Comparison of ENCODE assay signal across 1 cellular context in the genomic region with DNA sequence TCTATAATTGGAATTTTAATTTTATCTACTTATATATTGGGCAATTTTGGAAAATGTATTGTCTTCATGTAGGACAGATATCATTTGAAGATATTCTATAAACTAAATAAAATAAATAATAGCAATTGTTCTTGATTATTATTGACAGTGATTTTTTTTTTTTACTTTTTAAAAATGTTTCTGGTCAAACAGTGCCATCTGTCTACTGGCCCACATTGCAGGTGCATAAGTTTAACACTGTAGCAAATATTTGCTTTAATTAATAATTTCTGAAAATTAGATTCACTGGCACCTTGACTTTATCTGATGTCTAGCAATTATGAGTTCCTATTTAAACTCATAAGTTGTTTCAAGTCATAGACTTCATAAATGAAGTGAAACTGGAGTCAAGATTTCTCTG.
TF ChIP-seq lines count a peak whose summit lies in the region.

No MANE protein-coding gene starts in this region.

TF ChIP-seq in H1, 55 proteins besides CTCF, POLR2A, EP300 and RAD21 (continued from another document):
- no peak for TF ChIP-seq POLR2AphosphoS5 (IDR thresholded peaks at IDR 0.05; ENCODE audit: low read depth, low read length)
- TF ChIP-seq KDM5A (IDR thresholded peaks at IDR 0.05; ENCODE audit: low read length): no peak
- no peak for TF ChIP-seq KDM1A (IDR thresholded peaks at IDR 0.05; ENCODE audit: borderline replicate concordance, low read length)
- no peak for TF ChIP-seq TCF12 (IDR thresholded peaks at IDR 0.05; ENCODE audit: low read depth, low read length)
- TF ChIP-seq BCL11A (IDR thresholded peaks at IDR 0.05; ENCODE audit: low read depth in 2 of 2, low read length in 2 of 2): no peak
- no peak for TF ChIP-seq SP4 (IDR thresholded peaks at IDR 0.05; ENCODE audit: low read length)
- TF ChIP-seq TBP (IDR thresholded peaks at IDR 0.05; ENCODE audit: low read depth, low read length): no peak
- TF ChIP-seq CEBPB (IDR thresholded peaks at IDR 0.05; ENCODE audit: low read depth, low read length): no peak
- no peak for TF ChIP-seq KDM4A (IDR thresholded peaks at IDR 0.05; ENCODE audit: low read depth, low read length, severe bottlenecking)
- no peak for TF ChIP-seq RFX5 (IDR thresholded peaks at IDR 0.05; ENCODE audit: borderline replicate concordance, low read depth, low read length)
- TF ChIP-seq ZNF274 (IDR thresholded peaks at IDR 0.05; ENCODE audit: borderline replicate concordance, extremely low read depth, low read length): no peak
- TF ChIP-seq, protein P1, sequence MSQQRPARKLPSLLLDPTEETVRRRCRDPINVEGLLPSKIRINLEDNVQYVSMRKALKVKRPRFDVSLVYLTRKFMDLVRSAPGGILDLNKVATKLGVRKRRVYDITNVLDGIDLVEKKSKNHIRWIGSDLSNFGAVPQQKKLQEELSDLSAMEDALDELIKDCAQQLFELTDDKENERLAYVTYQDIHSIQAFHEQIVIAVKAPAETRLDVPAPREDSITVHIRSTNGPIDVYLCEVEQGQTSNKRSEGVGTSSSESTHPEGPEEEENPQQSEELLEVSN (IDR thresholded peaks at IDR 0.05): no peak
- TF ChIP-seq JUND (IDR thresholded peaks at IDR 0.05; ENCODE audit: low read length): no peak
- TF ChIP-seq BACH1 (IDR thresholded peaks at IDR 0.05; ENCODE audit: low read length): no peak
